ENCODE assay signal across 30 cellular contexts in the genomic region with DNA sequence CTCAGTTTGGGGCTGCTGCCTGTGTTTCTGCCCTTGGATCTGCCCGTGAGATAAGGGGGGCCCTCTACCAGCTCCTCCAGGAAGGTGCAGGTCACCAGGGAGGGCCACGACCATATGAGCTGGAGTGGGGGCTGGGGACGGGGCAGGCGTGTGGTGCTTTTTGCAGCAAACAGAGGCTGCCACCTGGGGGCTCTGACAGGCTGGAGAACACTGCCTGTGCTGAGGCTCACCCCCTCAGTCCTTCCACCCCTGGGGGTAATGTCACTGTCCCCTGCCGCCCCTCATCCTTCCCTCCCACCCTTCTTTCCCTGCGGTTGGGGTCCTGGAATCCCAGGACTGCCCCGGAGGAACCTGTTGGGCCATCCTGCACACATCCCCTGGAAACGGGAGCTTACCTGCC. TPM values are rescaled to one million over a fixed set of nuclear protein-coding genes. Genes with fewer than 3 reads are reported as not detected.
DNase-seq lines count a peak whose midpoint lies in the region; ATAC-seq, FAIRE-seq and TF ChIP-seq lines count a peak whose summit lies in the region.
"Had no signal": no experiment of that assay in that cellular context is flagged by ENCODE, and none has a peak within 500 bp of the region (broad histone marks: within the 10 kb centered on the region; RNA-seq: fewer than 3 reads in every experiment).

No MANE protein-coding gene starts in this region.

- ATAC-seq in K562 (peak; percentile 39; the same call in 2 of the 3 replicates), HG02884 (IDR thresholded peaks at IDR 0.05; ENCODE audit: unreplicated experiment) (no peak)
- ATAC-seq: activated CD8-positive, alpha-beta T cell treated with anti-CD3 and anti-CD28 coated beads, Interleukin-2, amount 10 ng/mL, durations not matched to agents 7 days and 5 days; left lung; psoas muscle had no signal

- H3K9me3 ChIP-seq in K562 (replicated peaks; ENCODE audit: control insufficient read depth, insufficient read depth, low read depth, low read length): 0 out of 2 replicates have a peak, but pooled peaks cover 2% of the 10 kb centered on the region
- H3K9me3 ChIP-seq in parathyroid adenoma (ENCODE audit: control insufficient read depth, low read length): no peaks in the 10 kb centered on the region
- H3K9me3 ChIP-seq: neutrophil, psoas muscle, sigmoid colon, SJSA1, transverse colon had no signal

- H3K4me2 ChIP-seq in KMS-11 (peak overlapping the region; percentile 88), K562 (ENCODE audit: insufficient read depth, low read length) (no peak overlapping the region), parathyroid adenoma (ENCODE audit: low read length) (no peak overlapping the region)

- H4K20me1 ChIP-seq in KMS-11 (ENCODE audit: insufficient read depth) (no peaks in the 10 kb centered on the region), K562 (replicated peaks; ENCODE audit: control insufficient read depth, insufficient read depth, low read length) (no peaks in the 10 kb centered on the region)

- no peaks in the 10 kb centered on the region for H3K27me3 ChIP-seq in KMS-11 (ENCODE audit: insufficient read depth, low read depth)
- peaks cover 0 to 11% of the 10 kb centered on the region in 2 experiments; a peak in 2 of 5 replicates for H3K27me3 ChIP-seq in K562 (ENCODE audit: control insufficient read depth in 2 of 2, insufficient read depth in 2 of 2, low read length in 2 of 2)
- H3K27me3 ChIP-seq in parathyroid adenoma (ENCODE audit: control insufficient read depth, insufficient read depth, low read length): no peaks in the 10 kb centered on the region
- H3K27me3 ChIP-seq: breast epithelium, sigmoid colon, SJSA1 had no signal

- DNase-seq in GM10248 (ENCODE audit: extremely low spot score): no peak
- peak in 2 of 4 experiments; percentile 6 to 13 for DNase-seq in K562 (ENCODE audit: extremely low read depth in 1 of 4, low spot score in 3 of 4)
- no peak for DNase-seq in nucleus accumbens (lab: John Stamatoyannopoulos, UW)
- no peak for DNase-seq in stimulated activated CD4-positive, alpha-beta T cell treated with anti-CD3 and anti-CD28 coated beads, Interleukin-4, amount 100 ng/mL, for 1 hour
- DNase-seq: activated CD4-positive, alpha-beta T cell treated with anti-CD3 and anti-CD28 coated beads for 4 hours; activated CD8-positive, alpha-beta T cell treated with anti-CD3 and anti-CD28 coated beads, Interleukin-2, amount 10 ng/mL, durations not matched to agents 7 days and 5 days; activated effector memory CD4-positive, alpha-beta T cell treated with Interleukin-2 at 50 U/mL for 16 hours; DMS79 treated with DMSO at 0.1 percent for 48 hours; GF-D8; H9; hypothalamus; NCI-H1092; NCI-H1694 treated with DMSO at 0.1 percent for 48 hours; NCI-H446 treated with DMSO at 0.1 percent for 48 hours; NCI-H774; psoas muscle; sigmoid colon; stimulated activated CD4-positive, alpha-beta T cell treated with anti-CD3 and anti-CD28 coated beads, Interleukin-12 subunit alpha, Interleukin-12 subunit beta, amount 100 ng/mL, for 4 hours; stimulated activated CD4-positive, alpha-beta T cell treated with anti-CD3 and anti-CD28 coated beads, Interleukin-4, amount 100 ng/mL, for 24 hours; T-helper 9 cell; transverse colon had no signal

- TF ChIP-seq POLR2A in K562 (conservative IDR thresholded peaks at IDR 0.05): no peak

- H2AFZ ChIP-seq in KMS-11 (ENCODE audit: low read depth): no peak overlapping the region
- no peak overlapping the region for H2AFZ ChIP-seq in K562 (ENCODE audit: low read depth, low read length)
- H2AFZ ChIP-seq in parathyroid adenoma: peak overlapping the region; percentile 50

- H3K9me1 ChIP-seq in K562 (ENCODE audit: control insufficient read depth, insufficient read depth, low read length): no peaks in the 10 kb centered on the region

- H3K9ac ChIP-seq in KMS-11: peak overlapping the region; percentile 89
- H3K9ac ChIP-seq in K562 (ENCODE audit: insufficient read depth in 1 of 2, low read depth in 2 of 2, low read length in 2 of 2): no peak overlapping the region; a peak in 1 of 4 replicates
- no peak overlapping the region for H3K9ac ChIP-seq in parathyroid adenoma

- BruUV-seq in K562 (replicated peaks; lab: Mats Ljungman, UMichigan): no TSS peak

- H3K27ac ChIP-seq in KMS-11 (peak overlapping the region; percentile 93), K562 (ENCODE audit: extremely low read depth, low read depth, low read length) (no peak overlapping the region), parathyroid adenoma (no peak overlapping the region)
- H3K27ac ChIP-seq: breast epithelium, left lung, neutrophil, psoas muscle, sigmoid colon, SJSA1, transverse colon had no signal

- POLR2A ChIA-PET in GM10248 (lab: Yijun Ruan, JAX): no interaction called here
- POLR2A ChIA-PET in K562 (lab: Yijun Ruan, JAX): interaction anchor here (0.7 kb wide), 1 partner anchor 11 kb away, joined by 3 read pairs; no protein-coding TSS in a partner anchor

- H3K79me2 ChIP-seq in KMS-11 (ENCODE audit: insufficient read depth, low read depth) (no peaks in the 10 kb centered on the region), K562 (ENCODE audit: control insufficient read depth, insufficient read depth, low read length) (no peaks in the 10 kb centered on the region), parathyroid adenoma (no peaks in the 10 kb centered on the region)

- CTCF ChIA-PET in GM10248 (lab: Yijun Ruan, JAX): interaction anchor here (1.3 to 1.4 kb wide), 2 partner anchors 12 to 34 kb away, joined by 4 read pairs; no protein-coding TSS in a partner anchor
- CTCF ChIA-PET in K562 (lab: Yijun Ruan, JAX; ENCODE audit: low intra/inter-chr PET ratio): no interaction called here

- H3K4me3 ChIP-seq in KMS-11 (IDR thresholded peaks at IDR 0.05; ENCODE audit: insufficient read depth, low read depth, low read length) (no peak overlapping the region), K562 (no peak overlapping the region), parathyroid adenoma (ENCODE audit: low read depth, low read length) (no peak overlapping the region)
- H3K4me3 ChIP-seq: breast epithelium, left lung, psoas muscle, sigmoid colon, SJSA1, transverse colon had no signal

- TF ChIP-seq RAD21 in K562 (CRISPR knock-in tag; conservative IDR thresholded peaks at IDR 0.05 in 1 of 2, IDR thresholded peaks at IDR 0.05 in 1 of 2): no peak

- intact Hi-C loops in K562 (cut with micrococcal nuclease): no loop called here

- FAIRE-seq in K562 (lab: Jason Lieb, UNC): no peak

- in situ Hi-C loops in K562 (cut with MboI): no loop called here

- peak; percentile 16 for TF ChIP-seq CTCF in GM10248 (IDR thresholded peaks at IDR 0.05; ENCODE audit: control extremely low read depth, extremely low read depth, low read depth, missing control alignments)
- TF ChIP-seq CTCF in KMS-11 (conservative IDR thresholded peaks at IDR 0.05; ENCODE audit: low read depth, low read length): no peak
- TF ChIP-seq CTCF in K562 (IDR thresholded peaks at IDR 0.05 in 2 of 3, conservative IDR thresholded peaks at IDR 0.05 in 1 of 3; ENCODE audit: insufficient read depth in 2 of 3, low read depth in 1 of 3, low read length in 3 of 3): no peak
- TF ChIP-seq CTCF in parathyroid adenoma (IDR thresholded peaks at IDR 0.05): no peak

- no peak for TF ChIP-seq EP300 in K562 (IDR thresholded peaks at IDR 0.05; ENCODE audit: low read length)

- H3K4me1 ChIP-seq in KMS-11 (ENCODE audit: low read depth, poor library complexity, severe bottlenecking) (peaks cover 21% of the 10 kb centered on the region), K562 (replicated peaks in 1 of 2; ENCODE audit: control insufficient read depth in 2 of 2, insufficient read depth in 2 of 2, low read length in 2 of 2) (peaks cover 0 to 58% of the 10 kb centered on the region in 2 experiments; a peak in 2 of 5 replicates), parathyroid adenoma (peaks cover 4% of the 10 kb centered on the region)
- H3K4me1 ChIP-seq: breast epithelium, psoas muscle had no signal

- H3K36me3 ChIP-seq in KMS-11 (ENCODE audit: insufficient read depth) (no peaks in the 10 kb centered on the region), K562 (ENCODE audit: control insufficient read depth, insufficient read depth, low read length) (no peaks in the 10 kb centered on the region), parathyroid adenoma (ENCODE audit: control insufficient read depth, insufficient read depth, low read length) (no peaks in the 10 kb centered on the region)
- H3K36me3 ChIP-seq: breast epithelium, left lung, neutrophil, sigmoid colon, SJSA1, transverse colon had no signal

- WGBS in K562 (ENCODE audit: insufficient coverage, low coverage, missing lambda C conversion rate): 0% methylated on average over 3 of the region's 8 CpGs

RNA-seq across cellular contexts. Expression of a gene that starts 3.2 kb away (rescaled TPM):
- 0.05 and 0.14 TPM in 2 replicates for total RNA-seq in K562 (2011; cell fraction: chromatin; rRNA removed; ENCODE audit: low replicate concordance)
- total RNA-seq in K562 (2011; cell fraction: nucleolus; rRNA removed): 0.13 TPM in 1 of 2 replicates, not detected in the other
- total RNA-seq in K562 (2011; cell fraction: nucleoplasm; rRNA removed): 0.07 and 0.15 TPM in 2 replicates
- total RNA-seq in K562 (2014; rRNA removed) (not detected in 2 replicates), K562 (2014; rRNA removed; fragmentation: Illumina TruSeq; extraction: Trizol) (not detected in 2 replicates), K562 (2015; rRNA removed; fragmentation: Illumina TruSeq; extraction: Trizol) (0.08 and 0.18 TPM in 2 replicates), K562 (2021) (0.24 TPM in 1 of 2 replicates, not detected in the other)
- polyA plus RNA-seq in K562 (2011; rRNA removed) (not detected in 2 replicates), K562 (2014; fragmentation: Illumina TruSeq; extraction: Trizol) (0.19 TPM in 1 of 2 replicates, not detected in the other), K562 (2014; fragmentation: Nextera tagmentation; extraction: Ambion mirVana) (not detected), K562 (2014; rRNA removed) (0.03 TPM in 1 of 2 replicates, not detected in the other)
- polyA plus RNA-seq in K562 (2011; cell fraction: cytosol; rRNA removed): not detected in 2 replicates
- polyA plus RNA-seq in K562 (2011; cell fraction: nucleus; rRNA removed): 0.03 and 0.11 TPM in 2 replicates
- polyA plus RNA-seq in K562 (2012): 0.13 and 0.29 TPM in 2 replicates
- not detected in 2 replicates for polyA minus RNA-seq in K562 (2011; rRNA and poly(A)+ RNA removed)
- polyA minus RNA-seq in K562 (2011; cell fraction: cytosol; rRNA and poly(A)+ RNA removed): not detected in 2 replicates
- polyA minus RNA-seq in K562 (2011; cell fraction: nucleus; rRNA and poly(A)+ RNA removed): 0.11 TPM in 1 of 2 replicates, not detected in the other
- total RNA-seq: activated CD8-positive, alpha-beta T cell treated with anti-CD3 and anti-CD28 coated beads, Interleukin-2, amount 10 ng/mL, durations not matched to agents 7 days and 5 days; glomerular endothelial cell; H9; myocyte; SJSA1 had no signal
- polyA plus RNA-seq: psoas muscle had no signal

RNA-seq across cellular contexts. Expression of a gene that starts 50.3 kb away (rescaled TPM):
- 0.18 and 0.46 TPM in 2 replicates for total RNA-seq in K562 (2011; cell fraction: chromatin; rRNA removed; ENCODE audit: low replicate concordance)
- 0.13 and 0.17 TPM in 2 replicates for total RNA-seq in K562 (2011; cell fraction: nucleolus; rRNA removed)
- total RNA-seq in K562 (2011; cell fraction: nucleoplasm; rRNA removed): 0.07 and 0.31 TPM in 2 replicates
- total RNA-seq in K562 (2014; rRNA removed) (0.04 TPM in 1 of 2 replicates, not detected in the other), K562 (2014; rRNA removed; fragmentation: Illumina TruSeq; extraction: Trizol) (not detected in 2 replicates), K562 (2015; rRNA removed; fragmentation: Illumina TruSeq; extraction: Trizol) (0.04 TPM in 2 replicates), K562 (2021) (0.09 and 0.18 TPM in 2 replicates)
- polyA plus RNA-seq in K562 (2011; rRNA removed) (0.04 TPM in 1 of 2 replicates, not detected in the other), K562 (2014; fragmentation: Illumina TruSeq; extraction: Trizol) (0.03 TPM in 1 of 2 replicates, not detected in the other), K562 (2014; fragmentation: Nextera tagmentation; extraction: Ambion mirVana) (not detected), K562 (2014; rRNA removed) (under 0.01 and 0.04 TPM in 2 replicates)
- under 0.01 and 0.03 TPM in 2 replicates for polyA plus RNA-seq in K562 (2011; cell fraction: cytosol; rRNA removed)
- 0.14 and 0.22 TPM in 2 replicates for polyA plus RNA-seq in K562 (2011; cell fraction: nucleus; rRNA removed)
- polyA plus RNA-seq in K562 (2012): 0.03 and 0.22 TPM in 2 replicates
- 0.04 and 0.51 TPM in 2 replicates for polyA minus RNA-seq in K562 (2011; rRNA and poly(A)+ RNA removed)
- 0.10 and 0.27 TPM in 2 replicates for polyA minus RNA-seq in K562 (2011; cell fraction: cytosol; rRNA and poly(A)+ RNA removed)
- 0.13 and 0.22 TPM in 2 replicates for polyA minus RNA-seq in K562 (2011; cell fraction: nucleus; rRNA and poly(A)+ RNA removed)
- total RNA-seq: activated CD8-positive, alpha-beta T cell treated with anti-CD3 and anti-CD28 coated beads, Interleukin-2, amount 10 ng/mL, durations not matched to agents 7 days and 5 days had no signal

RNA-seq across cellular contexts. Expression of a gene that starts 57.7 kb away (rescaled TPM):
- 4.9 and 7.5 TPM in 2 replicates for total RNA-seq in K562 (2011; cell fraction: chromatin; rRNA removed; ENCODE audit: low replicate concordance)
- 4.7 and 5.3 TPM in 2 replicates for total RNA-seq in K562 (2011; cell fraction: nucleolus; rRNA removed)
- total RNA-seq in K562 (2011; cell fraction: nucleoplasm; rRNA removed): 3.8 and 4.7 TPM in 2 replicates
- total RNA-seq in K562 (2014; rRNA removed) (3.2 and 4.0 TPM in 2 replicates), K562 (2014; rRNA removed; fragmentation: Illumina TruSeq; extraction: Trizol) (1.4 and 1.8 TPM in 2 replicates), K562 (2015; rRNA removed; fragmentation: Illumina TruSeq; extraction: Trizol) (2.1 and 2.2 TPM in 2 replicates), K562 (2021) (3.9 and 4.4 TPM in 2 replicates)
- polyA plus RNA-seq in K562 (2011; rRNA removed) (2.5 and 2.6 TPM in 2 replicates), K562 (2014; fragmentation: Illumina TruSeq; extraction: Trizol) (3.2 TPM in 2 replicates), K562 (2014; fragmentation: Nextera tagmentation; extraction: Ambion mirVana) (under 1 TPM; 0.04 to 0.25 TPM), K562 (2014; rRNA removed) (2.2 and 2.7 TPM in 2 replicates)
- polyA plus RNA-seq in K562 (2011; cell fraction: cytosol; rRNA removed): 1.8 and 3.1 TPM in 2 replicates
- 5.7 and 10.6 TPM in 2 replicates for polyA plus RNA-seq in K562 (2011; cell fraction: nucleus; rRNA removed)
- polyA plus RNA-seq in K562 (2012): 3.0 and 3.1 TPM in 2 replicates
- 1.4 and 1.9 TPM in 2 replicates for polyA minus RNA-seq in K562 (2011; rRNA and poly(A)+ RNA removed)
- polyA minus RNA-seq in K562 (2011; cell fraction: cytosol; rRNA and poly(A)+ RNA removed): 1.4 and 2.5 TPM in 2 replicates
- 2.7 and 3.2 TPM in 2 replicates for polyA minus RNA-seq in K562 (2011; cell fraction: nucleus; rRNA and poly(A)+ RNA removed)
